ENCODE assay signal across 25 cellular contexts in genomic region chr11:99446400-99446799, GRCh38.
"Had no signal": no experiment of that assay in that cellular context is flagged by ENCODE, and none has a peak within 500 bp of the region (broad histone marks: within the 10 kb centered on the region; RNA-seq: fewer than 3 reads in every experiment).

No MANE protein-coding gene starts in this region.

- H3K4me1 Mint-ChIP-seq: naive B cell had no signal

- H3K27ac ChIP-seq: coronary artery, dorsolateral prefrontal cortex, esophagus muscularis mucosa, foreskin keratinocyte, gastroesophageal sphincter, heart right ventricle, left lung, lower lobe of right lung had no signal

- H3K9me3 ChIP-seq: esophagus muscularis mucosa, gastroesophageal sphincter, heart right ventricle, left lung, lower lobe of right lung, mucosa of descending colon had no signal

- H3K36me3 ChIP-seq: esophagus muscularis mucosa, gastroesophageal sphincter, heart right ventricle, left lung, lower lobe of right lung had no signal

- H3K27me3 ChIP-seq: dorsolateral prefrontal cortex, esophagus muscularis mucosa, foreskin keratinocyte, gastroesophageal sphincter, heart right ventricle, left lung had no signal

- H3K27ac Mint-ChIP-seq: mesothelial cell of epicardium, naive B cell had no signal

- ATAC-seq: foreskin keratinocyte, gastroesophageal sphincter, heart right ventricle, left cardiac atrium, left lung, left ventricle myocardium superior, lower lobe of right lung, mucosa of descending colon had no signal

- DNase-seq: dermis blood vessel endothelial cell; dorsolateral prefrontal cortex; effector CD4-positive, alpha-beta T cell; effector memory CD4-positive, alpha-beta T cell; foreskin keratinocyte; glutamatergic neuron; head of caudate nucleus; heart right ventricle; hippocampal formation; left cardiac atrium; left lung; left ventricle myocardium superior; lower lobe of right lung; mesenchymal stem cell; mucosa of descending colon; naive B cell had no signal

- H3K36me3 Mint-ChIP-seq: mesothelial cell of epicardium, naive B cell had no signal

- H3K4me3 ChIP-seq: coronary artery, dorsolateral prefrontal cortex, esophagus muscularis mucosa, gastroesophageal sphincter, heart right ventricle, left lung, lower lobe of right lung, mucosa of descending colon had no signal

- H3K4me3 Mint-ChIP-seq: mesothelial cell of epicardium, naive B cell had no signal

- H3K4me1 ChIP-seq: esophagus muscularis mucosa, foreskin keratinocyte, gastroesophageal sphincter, heart right ventricle, left lung, lower lobe of right lung had no signal

- H3K9me3 Mint-ChIP-seq: mesothelial cell of epicardium had no signal

- H3K27me3 Mint-ChIP-seq: naive B cell had no signal

- FAIRE-seq: colon, endothelial cell of umbilical vein, frontal cortex, islet of Langerhans, keratinocyte had no signal
